In the genomic region with DNA sequence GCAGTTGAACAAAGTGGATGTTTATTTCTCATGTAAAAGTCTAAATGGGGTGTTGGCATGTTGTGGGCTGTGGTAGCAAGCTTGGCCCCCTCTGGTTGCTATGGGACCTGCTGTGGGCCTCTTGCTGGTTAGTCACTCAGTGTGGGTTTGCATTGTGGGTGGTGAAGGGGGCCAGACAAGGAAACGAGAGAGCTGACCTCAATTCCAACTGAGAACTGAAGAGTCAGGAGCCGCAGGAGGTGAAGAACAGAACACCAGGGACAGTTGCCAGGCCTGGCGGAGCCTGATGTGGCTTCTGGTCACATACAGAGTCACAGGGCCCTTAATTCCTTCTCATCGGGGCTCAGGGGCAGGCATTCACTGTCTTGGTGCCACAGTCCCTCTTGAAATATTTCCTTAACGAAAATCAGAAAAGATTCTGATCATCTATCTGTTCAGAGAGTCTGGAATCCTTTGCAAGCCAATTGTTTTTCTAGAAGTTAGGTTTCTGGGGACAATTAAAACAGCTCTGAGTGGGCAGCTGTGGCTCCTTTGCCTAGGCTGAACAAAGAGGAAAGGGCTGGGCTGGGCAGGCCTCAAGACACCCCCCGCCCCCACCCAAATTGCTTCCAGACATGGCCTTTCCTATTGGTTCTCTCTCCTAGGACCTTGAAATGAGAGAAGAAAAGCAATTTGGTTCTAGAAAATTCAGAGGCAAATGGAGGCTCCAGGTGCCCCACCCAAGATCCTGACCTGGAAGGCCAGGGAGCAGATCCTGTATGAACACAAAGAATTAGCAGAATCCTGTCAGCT, we compare ENCODE assay signal across 9 cellular contexts. TPM values are rescaled to one million over a fixed set of nuclear protein-coding genes. Genes with fewer than 3 reads are reported as not detected.
DNase-seq lines count a peak whose midpoint lies in the region; ATAC-seq and TF ChIP-seq lines count a peak whose summit lies in the region.
"Had no signal": no experiment of that assay in that cellular context is flagged by ENCODE, and none has a peak within 500 bp of the region (broad histone marks: within the 10 kb centered on the region; RNA-seq: fewer than 3 reads in every experiment).

No MANE protein-coding gene starts in this region.

- no peak overlapping the region for H3K4me3 ChIP-seq in parathyroid adenoma (ENCODE audit: low read depth, low read length)
- no peak overlapping the region for H3K4me3 ChIP-seq in heart left ventricle

- no peak overlapping the region for H2AK5ac ChIP-seq in H9 (ENCODE audit: insufficient read length, low read length)

- H3K18ac ChIP-seq in H9 (ENCODE audit: insufficient read length, low read depth, low read length), result no peak overlapping the region

- no peak overlapping the region for H3K4me2 ChIP-seq in parathyroid adenoma (ENCODE audit: low read length)
- no peak overlapping the region for H3K4me2 ChIP-seq in H9 (ENCODE audit: insufficient read depth, insufficient read length, low read length)

- ATAC-seq in heart left ventricle (no peak), GM18873 (IDR thresholded peaks at IDR 0.05; ENCODE audit: low FRiP score, unreplicated experiment) (no peak)

- no peak overlapping the region for H2BK120ac ChIP-seq in H9 (ENCODE audit: low read depth, low read length, poor library complexity, severe bottlenecking)

- WGBS in H9 (ENCODE audit: extremely low coverage, insufficient read length, low lambda C conversion rate), result no CpG with 5 or more reads among the region's 6 CpGs
- 76 to 84% (median 81%) methylated on average over 6 of the region's 6 CpGs for WGBS in heart left ventricle, 4 donors

- intact Hi-C loops in heart left ventricle (cut with DNase I), result loop anchor here in 5 of 10 donors (5.0 to 10.0 kb wide), 4 partner anchors 269 to 489 kb away; partner anchors contain the start of gene NEO1 (in 1 of the 5)

- no peak overlapping the region for H2BK15ac ChIP-seq in H9 (ENCODE audit: low read depth, low read length)

- peaks cover 10% of the 10 kb centered on the region for H3K79me2 ChIP-seq in parathyroid adenoma
- peaks cover 13% of the 10 kb centered on the region; the same call in 1 of the 2 replicates for H3K79me2 ChIP-seq in H9 (ENCODE audit: insufficient read depth, low read length)

- H4K91ac ChIP-seq in H9 (ENCODE audit: insufficient read length, low read depth, low read length), result no peak overlapping the region

- no peak overlapping the region for H3T11ph ChIP-seq in H9 (ENCODE audit: low read length)

- H3K23ac ChIP-seq in H9 (ENCODE audit: insufficient read length, low read depth, low read length), result no peak overlapping the region

- H3K23me2 ChIP-seq in H9 (ENCODE audit: insufficient read length, low read depth, low read length, poor library complexity, severe bottlenecking), result peaks cover 3% of the 10 kb centered on the region

- TF ChIP-seq CTCF in AG09319 (IDR thresholded peaks at IDR 0.05; ENCODE audit: low read depth, low read length), result no peak
- TF ChIP-seq CTCF in parathyroid adenoma (IDR thresholded peaks at IDR 0.05), result no peak
- TF ChIP-seq CTCF in H9 (conservative IDR thresholded peaks at IDR 0.05), result no peak
- no peak for TF ChIP-seq CTCF in heart left ventricle (IDR thresholded peaks at IDR 0.05)

- no peak for TF ChIP-seq POLR2A in heart left ventricle (IDR thresholded peaks at IDR 0.05)

- peaks cover 0 to 4% (median 4%) of the 10 kb centered on the region in 3 experiments; a peak in 3 of 7 replicates for H3K36me3 Mint-ChIP-seq in H9 (ENCODE audit: insufficient read depth in 1 of 3, low read depth in 3 of 3)

- H2BK20ac ChIP-seq in H9 (ENCODE audit: low read depth, low read length, poor library complexity, severe bottlenecking), result no peak overlapping the region

- H3K4me1 Mint-ChIP-seq in H9, result peaks cover 20 to 22% of the 10 kb centered on the region in 2 experiments

- H3K9me3 Mint-ChIP-seq in H9, result no peaks in the 10 kb centered on the region

- H2BK5ac ChIP-seq in H9 (ENCODE audit: insufficient read length, low read length), result no peak overlapping the region

- no peak overlapping the region for H3K27ac ChIP-seq in parathyroid adenoma
- H3K27ac ChIP-seq in H9 (ENCODE audit: insufficient read length, low read depth, low read length), result no peak overlapping the region
- H3K27ac ChIP-seq in heart left ventricle, result peak overlapping the region in 2 of 12 donors; percentile 96 to 98

- H3K36me3 ChIP-seq in parathyroid adenoma (ENCODE audit: control insufficient read depth, insufficient read depth, low read length), result no peaks in the 10 kb centered on the region
- H3K36me3 ChIP-seq in heart left ventricle, result peaks cover 0 to 8% (median 0%) of the 10 kb centered on the region in 9 donors

- H3K14ac ChIP-seq in H9 (ENCODE audit: insufficient read depth, low read length), result no peak overlapping the region

- H4K20me1 ChIP-seq in H9 (ENCODE audit: control insufficient read depth, insufficient read depth, insufficient read length), result no peaks in the 10 kb centered on the region

- peaks cover 6% of the 10 kb centered on the region for H3K27me3 Mint-ChIP-seq in H9 (ENCODE audit: low read depth)

- no peak overlapping the region for H2BK12ac ChIP-seq in H9 (ENCODE audit: insufficient read length, low read depth, low read length)

- DNase-seq in AG09319 (ENCODE audit: extremely low read depth, low read depth) (peak; percentile 24), SIG-M5 (lab: John Stamatoyannopoulos, UW) (peak; percentile 28), astrocyte of the hippocampus (ENCODE audit: low read depth, low spot score) (peak; percentile 88), H9 (no peak), heart left ventricle (no peak), iPS-NIHi7 (ENCODE audit: extremely low spot score) (no peak)
- DNase-seq: NCI-H446 had no signal

- H3K4me3 Mint-ChIP-seq in H9, result no peak overlapping the region

- H4K8ac ChIP-seq in H9 (replicated peaks; ENCODE audit: insufficient read length, low read depth, low read length), result no peak overlapping the region

- no peak overlapping the region for H3K27ac Mint-ChIP-seq in H9

- peaks cover under 1% of the 10 kb centered on the region for H3K79me1 ChIP-seq in H9 (ENCODE audit: insufficient read depth, low read depth, low read length, poor library complexity, severe bottlenecking)

- H3K4ac ChIP-seq in H9 (ENCODE audit: low read depth, low read length), result no peak overlapping the region

- H3K9me3 ChIP-seq in parathyroid adenoma (ENCODE audit: control insufficient read depth, low read length), result no peaks in the 10 kb centered on the region
- no peaks in the 10 kb centered on the region for H3K9me3 ChIP-seq in H9 (ENCODE audit: control insufficient read depth, low read depth, low read length)
- H3K9me3 ChIP-seq in heart left ventricle, result no peaks in the 10 kb centered on the region

- no peak overlapping the region for H3K56ac ChIP-seq in H9 (ENCODE audit: insufficient read length, low read depth, low read length)

- H3K4me1 ChIP-seq in parathyroid adenoma (no peaks in the 10 kb centered on the region), H9 (ENCODE audit: insufficient read depth, low read length) (peaks cover 9% of the 10 kb centered on the region; the same call in 1 of the 2 replicates), heart left ventricle (peaks cover 0 to 31% (median 23%) of the 10 kb centered on the region in 12 donors)

- H3K9ac ChIP-seq in parathyroid adenoma, result no peak overlapping the region
- no peak overlapping the region for H3K9ac ChIP-seq in H9 (ENCODE audit: extremely low read depth, insufficient read length, low read length)

- H4K5ac ChIP-seq in H9 (ENCODE audit: insufficient read length, low read depth, low read length), result no peak overlapping the region

- no peaks in the 10 kb centered on the region for H3K27me3 ChIP-seq in parathyroid adenoma (ENCODE audit: control insufficient read depth, insufficient read depth, low read length)
- H3K27me3 ChIP-seq in H9 (ENCODE audit: insufficient read depth, low read length), result no peaks in the 10 kb centered on the region
- H3K27me3 ChIP-seq in heart left ventricle, result peaks cover 0 to 1% (median 0%) of the 10 kb centered on the region in 9 donors

- H2AFZ ChIP-seq in parathyroid adenoma (peak overlapping the region; percentile 93), H9 (ENCODE audit: low read length) (no peak overlapping the region)

RNA-seq across cellular contexts. Expression of gene ADPGK, which starts 2.1 kb away (rescaled TPM):
- 48.5 and 54.8 TPM in 2 replicates for total RNA-seq in H9 (2021)
- 10 to 100 TPM in 5 of 9 donors, 1 to 10 TPM in 4; 7.1 to 31.7 (median 10.4) TPM for total RNA-seq in heart left ventricle
- 10 to 100 TPM in 1 of 2 donors, 1 to 10 TPM in 1; 9.1 to 14.3 TPM for polyA plus RNA-seq in heart left ventricle

Comparison
In these comparisons a context has a peak if more than half of its experiments do, and no peak if none do; other contexts are left out.
1. DNase-seq: peak in AG09319 (single experiment), SIG-M5 (single experiment) and astrocyte of the hippocampus (single experiment); none in H9 (single experiment), heart left ventricle (0 of 5) and iPS-NIHi7 (single experiment).